1 cellular context compared by ENCODE assay signal in the genomic region with DNA sequence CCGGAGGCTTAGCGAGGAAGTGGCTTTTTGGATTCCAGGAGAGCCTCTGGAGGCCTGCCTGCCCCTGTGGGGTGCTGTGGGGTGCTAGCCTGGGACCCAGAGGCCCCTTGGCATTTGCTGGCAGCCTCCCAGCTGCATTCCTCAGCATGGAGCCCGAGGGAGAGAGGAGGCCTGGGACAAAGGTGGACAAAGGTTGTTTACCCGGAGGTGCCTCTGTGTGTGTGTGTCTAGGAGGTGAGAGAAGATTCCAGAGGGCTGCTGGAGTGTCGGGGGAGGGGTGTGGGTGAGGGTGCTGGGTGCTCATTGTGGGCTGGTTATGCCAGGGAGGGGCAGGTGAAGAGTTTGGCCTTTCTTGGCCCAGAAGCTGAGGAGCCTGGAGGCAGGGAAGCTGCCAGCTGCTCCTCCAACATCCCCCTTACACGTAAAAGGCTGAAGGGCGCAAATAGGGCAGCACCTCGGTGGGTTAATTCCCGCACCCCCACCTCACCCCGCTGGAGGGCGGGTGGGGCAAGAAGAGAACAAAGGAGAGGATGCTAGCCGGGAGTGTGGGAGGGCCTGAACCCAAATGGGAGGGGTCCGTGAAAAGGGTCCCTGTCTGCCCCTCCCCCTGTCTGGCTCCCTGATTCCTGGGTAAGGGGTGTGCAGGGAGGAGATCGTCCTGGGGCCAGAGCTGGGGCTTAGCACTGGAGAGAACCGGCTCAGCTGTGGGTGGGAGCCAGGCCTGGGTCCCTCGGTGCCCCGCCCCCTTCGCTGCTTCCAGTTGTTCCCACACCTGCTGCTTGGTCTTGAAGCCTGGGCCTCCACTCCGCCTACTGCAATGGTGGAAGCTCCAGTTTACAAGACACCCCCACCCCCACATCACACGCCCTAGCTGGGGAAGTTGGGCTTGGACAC.
TF ChIP-seq lines count a peak whose summit lies in the region.

No MANE protein-coding gene starts in this region.

TF ChIP-seq in HepG2, 621 proteins besides CTCF, POLR2A, EP300 and RAD21 (continued from another document and continues in another):
- TF ChIP-seq, protein P1, sequence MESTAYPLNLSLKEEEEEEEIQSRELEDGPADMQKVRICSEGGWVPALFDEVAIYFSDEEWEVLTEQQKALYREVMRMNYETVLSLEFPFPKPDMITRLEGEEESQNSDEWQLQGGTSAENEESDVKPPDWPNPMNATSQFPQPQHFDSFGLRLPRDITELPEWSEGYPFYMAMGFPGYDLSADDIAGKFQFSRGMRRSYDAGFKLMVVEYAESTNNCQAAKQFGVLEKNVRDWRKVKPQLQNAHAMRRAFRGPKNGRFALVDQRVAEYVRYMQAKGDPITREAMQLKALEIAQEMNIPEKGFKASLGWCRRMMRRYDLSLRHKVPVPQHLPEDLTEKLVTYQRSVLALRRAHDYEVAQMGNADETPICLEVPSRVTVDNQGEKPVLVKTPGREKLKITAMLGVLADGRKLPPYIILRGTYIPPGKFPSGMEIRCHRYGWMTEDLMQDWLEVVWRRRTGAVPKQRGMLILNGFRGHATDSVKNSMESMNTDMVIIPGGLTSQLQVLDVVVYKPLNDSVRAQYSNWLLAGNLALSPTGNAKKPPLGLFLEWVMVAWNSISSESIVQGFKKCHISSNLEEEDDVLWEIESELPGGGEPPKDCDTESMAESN (CRISPR knock-in tag; conservative IDR thresholded peaks at IDR 0.05) = peak; percentile 19
- peak; percentile 56 for TF ChIP-seq PHF20 (CRISPR knock-in tag; IDR thresholded peaks at IDR 0.05)
- TF ChIP-seq ZIK1 (CRISPR knock-in tag; IDR thresholded peaks at IDR 0.05; ENCODE audit: borderline replicate concordance, low read depth) = no peak
- TF ChIP-seq KDM4B (CRISPR knock-in tag; IDR thresholded peaks at IDR 0.05) = 0 out of 2 replicates have a peak, but pooled peaks have one; percentile 43
- TF ChIP-seq, protein P2, sequence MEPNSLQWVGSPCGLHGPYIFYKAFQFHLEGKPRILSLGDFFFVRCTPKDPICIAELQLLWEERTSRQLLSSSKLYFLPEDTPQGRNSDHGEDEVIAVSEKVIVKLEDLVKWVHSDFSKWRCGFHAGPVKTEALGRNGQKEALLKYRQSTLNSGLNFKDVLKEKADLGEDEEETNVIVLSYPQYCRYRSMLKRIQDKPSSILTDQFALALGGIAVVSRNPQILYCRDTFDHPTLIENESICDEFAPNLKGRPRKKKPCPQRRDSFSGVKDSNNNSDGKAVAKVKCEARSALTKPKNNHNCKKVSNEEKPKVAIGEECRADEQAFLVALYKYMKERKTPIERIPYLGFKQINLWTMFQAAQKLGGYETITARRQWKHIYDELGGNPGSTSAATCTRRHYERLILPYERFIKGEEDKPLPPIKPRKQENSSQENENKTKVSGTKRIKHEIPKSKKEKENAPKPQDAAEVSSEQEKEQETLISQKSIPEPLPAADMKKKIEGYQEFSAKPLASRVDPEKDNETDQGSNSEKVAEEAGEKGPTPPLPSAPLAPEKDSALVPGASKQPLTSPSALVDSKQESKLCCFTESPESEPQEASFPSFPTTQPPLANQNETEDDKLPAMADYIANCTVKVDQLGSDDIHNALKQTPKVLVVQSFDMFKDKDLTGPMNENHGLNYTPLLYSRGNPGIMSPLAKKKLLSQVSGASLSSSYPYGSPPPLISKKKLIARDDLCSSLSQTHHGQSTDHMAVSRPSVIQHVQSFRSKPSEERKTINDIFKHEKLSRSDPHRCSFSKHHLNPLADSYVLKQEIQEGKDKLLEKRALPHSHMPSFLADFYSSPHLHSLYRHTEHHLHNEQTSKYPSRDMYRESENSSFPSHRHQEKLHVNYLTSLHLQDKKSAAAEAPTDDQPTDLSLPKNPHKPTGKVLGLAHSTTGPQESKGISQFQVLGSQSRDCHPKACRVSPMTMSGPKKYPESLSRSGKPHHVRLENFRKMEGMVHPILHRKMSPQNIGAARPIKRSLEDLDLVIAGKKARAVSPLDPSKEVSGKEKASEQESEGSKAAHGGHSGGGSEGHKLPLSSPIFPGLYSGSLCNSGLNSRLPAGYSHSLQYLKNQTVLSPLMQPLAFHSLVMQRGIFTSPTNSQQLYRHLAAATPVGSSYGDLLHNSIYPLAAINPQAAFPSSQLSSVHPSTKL (CRISPR knock-in tag; IDR thresholded peaks at IDR 0.05) = peak; percentile 86
- peak; percentile 47 for TF ChIP-seq ZNF891 (CRISPR knock-in tag; IDR thresholded peaks at IDR 0.05)
- peak; percentile 85 for TF ChIP-seq ZSCAN25 (CRISPR knock-in tag; IDR thresholded peaks at IDR 0.05)
- TF ChIP-seq ZFY (CRISPR knock-in tag; IDR thresholded peaks at IDR 0.05) = peak; percentile 68
- no peak for TF ChIP-seq ZNF839 (CRISPR knock-in tag; IDR thresholded peaks at IDR 0.05; ENCODE audit: borderline replicate concordance)
- TF ChIP-seq POGZ (CRISPR knock-in tag; IDR thresholded peaks at IDR 0.05) = 0 out of 2 replicates have a peak, but pooled peaks have one; percentile 9
- TF ChIP-seq, protein P3, sequence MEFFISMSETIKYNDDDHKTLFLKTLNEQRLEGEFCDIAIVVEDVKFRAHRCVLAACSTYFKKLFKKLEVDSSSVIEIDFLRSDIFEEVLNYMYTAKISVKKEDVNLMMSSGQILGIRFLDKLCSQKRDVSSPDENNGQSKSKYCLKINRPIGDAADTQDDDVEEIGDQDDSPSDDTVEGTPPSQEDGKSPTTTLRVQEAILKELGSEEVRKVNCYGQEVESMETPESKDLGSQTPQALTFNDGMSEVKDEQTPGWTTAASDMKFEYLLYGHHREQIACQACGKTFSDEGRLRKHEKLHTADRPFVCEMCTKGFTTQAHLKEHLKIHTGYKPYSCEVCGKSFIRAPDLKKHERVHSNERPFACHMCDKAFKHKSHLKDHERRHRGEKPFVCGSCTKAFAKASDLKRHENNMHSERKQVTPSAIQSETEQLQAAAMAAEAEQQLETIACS (CRISPR knock-in tag; IDR thresholded peaks at IDR 0.05) = no peak
- TF ChIP-seq, protein P4, sequence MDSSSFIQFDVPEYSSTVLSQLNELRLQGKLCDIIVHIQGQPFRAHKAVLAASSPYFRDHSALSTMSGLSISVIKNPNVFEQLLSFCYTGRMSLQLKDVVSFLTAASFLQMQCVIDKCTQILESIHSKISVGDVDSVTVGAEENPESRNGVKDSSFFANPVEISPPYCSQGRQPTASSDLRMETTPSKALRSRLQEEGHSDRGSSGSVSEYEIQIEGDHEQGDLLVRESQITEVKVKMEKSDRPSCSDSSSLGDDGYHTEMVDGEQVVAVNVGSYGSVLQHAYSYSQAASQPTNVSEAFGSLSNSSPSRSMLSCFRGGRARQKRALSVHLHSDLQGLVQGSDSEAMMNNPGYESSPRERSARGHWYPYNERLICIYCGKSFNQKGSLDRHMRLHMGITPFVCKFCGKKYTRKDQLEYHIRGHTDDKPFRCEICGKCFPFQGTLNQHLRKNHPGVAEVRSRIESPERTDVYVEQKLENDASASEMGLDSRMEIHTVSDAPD (CRISPR knock-in tag; IDR thresholded peaks at IDR 0.05) = no peak
- TF ChIP-seq, protein P5, sequence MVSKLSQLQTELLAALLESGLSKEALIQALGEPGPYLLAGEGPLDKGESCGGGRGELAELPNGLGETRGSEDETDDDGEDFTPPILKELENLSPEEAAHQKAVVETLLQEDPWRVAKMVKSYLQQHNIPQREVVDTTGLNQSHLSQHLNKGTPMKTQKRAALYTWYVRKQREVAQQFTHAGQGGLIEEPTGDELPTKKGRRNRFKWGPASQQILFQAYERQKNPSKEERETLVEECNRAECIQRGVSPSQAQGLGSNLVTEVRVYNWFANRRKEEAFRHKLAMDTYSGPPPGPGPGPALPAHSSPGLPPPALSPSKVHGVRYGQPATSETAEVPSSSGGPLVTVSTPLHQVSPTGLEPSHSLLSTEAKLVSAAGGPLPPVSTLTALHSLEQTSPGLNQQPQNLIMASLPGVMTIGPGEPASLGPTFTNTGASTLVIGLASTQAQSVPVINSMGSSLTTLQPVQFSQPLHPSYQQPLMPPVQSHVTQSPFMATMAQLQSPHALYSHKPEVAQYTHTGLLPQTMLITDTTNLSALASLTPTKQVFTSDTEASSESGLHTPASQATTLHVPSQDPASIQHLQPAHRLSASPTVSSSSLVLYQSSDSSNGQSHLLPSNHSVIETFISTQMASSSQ (IDR thresholded peaks at IDR 0.05; ENCODE audit: low read depth) = peak; percentile 26; the same call in 1 of the 2 replicates
- TF ChIP-seq, protein P5 (CRISPR knock-in tag; IDR thresholded peaks at IDR 0.05; ENCODE audit: borderline replicate concordance) = peak; percentile 41; the same call in 1 of the 2 replicates
- no peak for TF ChIP-seq PRPF4 (IDR thresholded peaks at IDR 0.05; ENCODE audit: low read depth, low read length, poor library complexity, severe bottlenecking)
- no peak for TF ChIP-seq NR1H2 (CRISPR knock-in tag; IDR thresholded peaks at IDR 0.05; ENCODE audit: borderline replicate concordance, low read depth)
- TF ChIP-seq ELF3 (CRISPR knock-in tag; IDR thresholded peaks at IDR 0.05) = peak; percentile 68
- TF ChIP-seq ZNF143 (CRISPR knock-in tag; IDR thresholded peaks at IDR 0.05) = peak; percentile 34; the same call in 1 of the 2 replicates
- no peak for TF ChIP-seq REXO4 (CRISPR knock-in tag; IDR thresholded peaks at IDR 0.05; ENCODE audit: borderline replicate concordance)
- TF ChIP-seq MTF1 (CRISPR knock-in tag; IDR thresholded peaks at IDR 0.05) = no peak
- peak; percentile 79 for TF ChIP-seq FOXK2 (IDR thresholded peaks at IDR 0.05)
- TF ChIP-seq, protein P6, sequence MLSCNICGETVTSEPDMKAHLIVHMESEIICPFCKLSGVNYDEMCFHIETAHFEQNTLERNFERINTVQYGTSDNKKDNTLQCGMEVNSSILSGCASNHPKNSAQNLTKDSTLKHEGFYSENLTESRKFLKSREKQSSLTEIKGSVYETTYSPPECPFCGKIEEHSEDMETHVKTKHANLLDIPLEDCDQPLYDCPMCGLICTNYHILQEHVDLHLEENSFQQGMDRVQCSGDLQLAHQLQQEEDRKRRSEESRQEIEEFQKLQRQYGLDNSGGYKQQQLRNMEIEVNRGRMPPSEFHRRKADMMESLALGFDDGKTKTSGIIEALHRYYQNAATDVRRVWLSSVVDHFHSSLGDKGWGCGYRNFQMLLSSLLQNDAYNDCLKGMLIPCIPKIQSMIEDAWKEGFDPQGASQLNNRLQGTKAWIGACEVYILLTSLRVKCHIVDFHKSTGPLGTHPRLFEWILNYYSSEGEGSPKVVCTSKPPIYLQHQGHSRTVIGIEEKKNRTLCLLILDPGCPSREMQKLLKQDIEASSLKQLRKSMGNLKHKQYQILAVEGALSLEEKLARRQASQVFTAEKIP (CRISPR knock-in tag; IDR thresholded peaks at IDR 0.05; ENCODE audit: borderline replicate concordance) = no peak
- TF ChIP-seq, protein P7, sequence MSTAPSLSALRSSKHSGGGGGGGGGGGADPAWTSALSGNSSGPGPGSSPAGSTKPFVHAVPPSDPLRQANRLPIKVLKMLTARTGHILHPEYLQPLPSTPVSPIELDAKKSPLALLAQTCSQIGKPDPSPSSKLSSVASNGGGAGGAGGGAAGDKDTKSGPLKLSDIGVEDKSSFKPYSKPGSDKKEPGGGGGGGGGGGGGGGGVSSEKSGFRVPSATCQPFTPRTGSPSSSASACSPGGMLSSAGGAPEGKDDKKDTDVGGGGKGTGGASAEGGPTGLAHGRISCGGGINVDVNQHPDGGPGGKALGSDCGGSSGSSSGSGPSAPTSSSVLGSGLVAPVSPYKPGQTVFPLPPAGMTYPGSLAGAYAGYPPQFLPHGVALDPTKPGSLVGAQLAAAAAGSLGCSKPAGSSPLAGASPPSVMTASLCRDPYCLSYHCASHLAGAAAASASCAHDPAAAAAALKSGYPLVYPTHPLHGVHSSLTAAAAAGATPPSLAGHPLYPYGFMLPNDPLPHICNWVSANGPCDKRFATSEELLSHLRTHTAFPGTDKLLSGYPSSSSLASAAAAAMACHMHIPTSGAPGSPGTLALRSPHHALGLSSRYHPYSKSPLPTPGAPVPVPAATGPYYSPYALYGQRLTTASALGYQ (CRISPR knock-in tag; IDR thresholded peaks at IDR 0.05) = no peak
- TF ChIP-seq, protein P8, sequence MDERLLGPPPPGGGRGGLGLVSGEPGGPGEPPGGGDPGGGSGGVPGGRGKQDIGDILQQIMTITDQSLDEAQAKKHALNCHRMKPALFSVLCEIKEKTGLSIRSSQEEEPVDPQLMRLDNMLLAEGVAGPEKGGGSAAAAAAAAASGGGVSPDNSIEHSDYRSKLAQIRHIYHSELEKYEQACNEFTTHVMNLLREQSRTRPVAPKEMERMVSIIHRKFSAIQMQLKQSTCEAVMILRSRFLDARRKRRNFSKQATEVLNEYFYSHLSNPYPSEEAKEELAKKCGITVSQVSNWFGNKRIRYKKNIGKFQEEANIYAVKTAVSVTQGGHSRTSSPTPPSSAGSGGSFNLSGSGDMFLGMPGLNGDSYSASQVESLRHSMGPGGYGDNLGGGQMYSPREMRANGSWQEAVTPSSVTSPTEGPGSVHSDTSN (CRISPR knock-in tag; IDR thresholded peaks at IDR 0.05) = no peak
- TF ChIP-seq PHF5A (CRISPR knock-in tag; IDR thresholded peaks at IDR 0.05; ENCODE audit: low read depth, unreplicated experiment) = peak; percentile 60
- TF ChIP-seq, protein P9, sequence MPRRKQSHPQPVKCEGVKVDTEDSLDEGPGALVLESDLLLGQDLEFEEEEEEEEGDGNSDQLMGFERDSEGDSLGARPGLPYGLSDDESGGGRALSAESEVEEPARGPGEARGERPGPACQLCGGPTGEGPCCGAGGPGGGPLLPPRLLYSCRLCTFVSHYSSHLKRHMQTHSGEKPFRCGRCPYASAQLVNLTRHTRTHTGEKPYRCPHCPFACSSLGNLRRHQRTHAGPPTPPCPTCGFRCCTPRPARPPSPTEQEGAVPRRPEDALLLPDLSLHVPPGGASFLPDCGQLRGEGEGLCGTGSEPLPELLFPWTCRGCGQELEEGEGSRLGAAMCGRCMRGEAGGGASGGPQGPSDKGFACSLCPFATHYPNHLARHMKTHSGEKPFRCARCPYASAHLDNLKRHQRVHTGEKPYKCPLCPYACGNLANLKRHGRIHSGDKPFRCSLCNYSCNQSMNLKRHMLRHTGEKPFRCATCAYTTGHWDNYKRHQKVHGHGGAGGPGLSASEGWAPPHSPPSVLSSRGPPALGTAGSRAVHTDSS (CRISPR knock-in tag; conservative IDR thresholded peaks at IDR 0.05) = no peak
- no peak for TF ChIP-seq CENPX (CRISPR knock-in tag; IDR thresholded peaks at IDR 0.05)
- TF ChIP-seq ZBTB7A (CRISPR knock-in tag; IDR thresholded peaks at IDR 0.05) = no peak
- peak; percentile 97 for TF ChIP-seq KDM6A (CRISPR knock-in tag; IDR thresholded peaks at IDR 0.05; ENCODE audit: low read depth)
- TF ChIP-seq ZNF101 (CRISPR knock-in tag; IDR thresholded peaks at IDR 0.05; ENCODE audit: borderline replicate concordance, low read depth) = no peak
- peak; percentile 98 for TF ChIP-seq TEAD3 (CRISPR knock-in tag; optimal IDR thresholded peaks at IDR 0.05; ENCODE audit: borderline replicate concordance)
- no peak for TF ChIP-seq SRF (IDR thresholded peaks at IDR 0.05; ENCODE audit: low read depth, low read length)
- TF ChIP-seq SMARCE1 (IDR thresholded peaks at IDR 0.05; ENCODE audit: borderline replicate concordance) = no peak
- TF ChIP-seq AHR (CRISPR knock-in tag; IDR thresholded peaks at IDR 0.05) = peak; percentile 84
- TF ChIP-seq MAFF (IDR thresholded peaks at IDR 0.05; ENCODE audit: low read depth, low read length) = no peak
- peak; percentile 91 for TF ChIP-seq FOXO1 (CRISPR knock-in tag; IDR thresholded peaks at IDR 0.05)
- no peak for TF ChIP-seq CBX2 (IDR thresholded peaks at IDR 0.05; ENCODE audit: low read depth, low read length)
- peak; percentile 87 for TF ChIP-seq CBX2 (CRISPR knock-in tag; IDR thresholded peaks at IDR 0.05; ENCODE audit: low read depth)
